Comparison of ENCODE assay signal across 9 cellular contexts in the genomic region with DNA sequence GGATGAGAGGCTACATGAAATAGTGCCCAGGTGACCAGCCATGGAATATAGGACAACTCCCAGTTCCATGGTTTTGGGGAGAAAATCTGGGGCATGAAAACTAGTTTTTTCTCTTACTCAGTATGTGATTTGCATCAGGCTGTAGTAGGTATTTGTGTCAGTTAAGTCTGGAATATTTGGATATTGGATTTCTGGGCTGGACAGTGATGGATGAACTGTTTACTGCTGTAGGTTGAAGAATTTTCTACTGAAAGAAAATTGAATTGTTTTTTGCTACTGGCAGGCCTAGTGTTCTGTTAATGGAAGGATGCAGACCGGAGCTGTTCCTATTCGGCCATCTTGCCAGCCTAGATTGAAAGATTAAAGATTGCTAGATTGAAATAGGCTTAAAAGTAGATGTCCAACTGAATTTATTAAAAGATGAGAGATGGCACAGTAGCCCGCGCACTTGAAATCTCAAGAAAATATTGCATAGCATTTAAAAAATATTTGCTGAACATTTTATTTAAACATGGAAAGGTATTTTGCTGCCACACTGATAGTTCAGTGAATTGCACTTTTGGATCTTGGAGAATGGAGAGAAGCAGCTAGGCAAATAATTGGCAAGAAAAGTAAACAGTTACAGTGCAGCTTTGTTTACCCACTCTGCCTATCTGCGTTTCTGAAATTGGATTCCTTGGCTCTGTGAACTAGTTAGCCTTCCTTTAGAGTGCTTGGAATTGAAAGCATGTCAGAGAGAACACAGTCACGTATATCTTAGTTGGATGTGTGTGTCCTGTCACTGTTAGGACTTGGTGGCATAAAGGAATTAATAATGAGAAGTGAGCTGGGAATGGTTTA. TPM values are rescaled to one million over a fixed set of nuclear protein-coding genes. Genes with fewer than 3 reads are reported as not detected.
DNase-seq lines count a peak whose midpoint lies in the region; TF ChIP-seq lines count a peak whose summit lies in the region.
"Had no signal": no experiment of that assay in that cellular context is flagged by ENCODE, and none has a peak within 500 bp of the region (broad histone marks: within the 10 kb centered on the region; RNA-seq: fewer than 3 reads in every experiment).

No MANE protein-coding gene starts in this region.

- TF ChIP-seq CTCF in glutamatergic neuron (IDR thresholded peaks at IDR 0.05; ENCODE audit: partially characterized antibody, unreplicated experiment): no peak

- in situ Hi-C loops in SK-MEL-5 (cut with HindIII; ENCODE audit: low pct_unique_long_range_greater_than_20kb, low sequenced_read_pairs): no loop called here

- peaks cover 1% of the 10 kb centered on the region for H3K9me3 Mint-ChIP-seq in glutamatergic neuron (ENCODE audit: unreplicated experiment)
- H3K9me3 Mint-ChIP-seq: activated CD4-positive, alpha-beta T cell treated with anti-CD3 and anti-CD28 coated beads, Interleukin-2, amount 10 ng/mL, durations not matched to agents 7 days and 5 days had no signal

- H3K4me3 Mint-ChIP-seq in glutamatergic neuron (ENCODE audit: unreplicated experiment): no peak overlapping the region
- H3K4me3 Mint-ChIP-seq: activated CD4-positive, alpha-beta T cell treated with anti-CD3 and anti-CD28 coated beads, Interleukin-2, amount 10 ng/mL, durations not matched to agents 7 days and 5 days had no signal

- no peak overlapping the region for H3K27ac Mint-ChIP-seq in glutamatergic neuron (ENCODE audit: unreplicated experiment)
- H3K27ac Mint-ChIP-seq: activated CD4-positive, alpha-beta T cell treated with anti-CD3 and anti-CD28 coated beads, Interleukin-2, amount 10 ng/mL, durations not matched to agents 7 days and 5 days had no signal

- H3K36me3 Mint-ChIP-seq in glutamatergic neuron (ENCODE audit: unreplicated experiment): peaks cover 9% of the 10 kb centered on the region

- no peaks in the 10 kb centered on the region for H3K4me1 Mint-ChIP-seq in glutamatergic neuron (ENCODE audit: low read depth, unreplicated experiment)
- H3K4me1 Mint-ChIP-seq: activated CD4-positive, alpha-beta T cell treated with anti-CD3 and anti-CD28 coated beads, Interleukin-2, amount 10 ng/mL, durations not matched to agents 7 days and 5 days had no signal

- H3K27me3 Mint-ChIP-seq in glutamatergic neuron (ENCODE audit: unreplicated experiment): no peaks in the 10 kb centered on the region

- DNase-seq in NCI-H2107 treated with DMSO at 0.1 percent for 48 hours (lab: John Stamatoyannopoulos, UW; ENCODE audit: unreplicated experiment): peak; percentile 79
- no peak for DNase-seq in NCI-H2107 (lab: John Stamatoyannopoulos, UW)
- peak; percentile 20 for DNase-seq in SK-MEL-5 (ENCODE audit: low read depth, low spot score)
- peak; percentile 62 for DNase-seq in iris pigment epithelial cell (ENCODE audit: low read depth)
- peak; percentile 16 for DNase-seq in superior temporal gyrus (ENCODE audit: extremely low spot score)
- DNase-seq in D341Med (ENCODE audit: low spot score): no peak
- no peak for DNase-seq in glutamatergic neuron
- DNase-seq in ureter (ENCODE audit: low spot score): no peak
- DNase-seq: activated CD4-positive, alpha-beta T cell treated with anti-CD3 and anti-CD28 coated beads, Interleukin-2, amount 10 ng/mL, durations not matched to agents 7 days and 5 days had no signal

RNA-seq across cellular contexts. Expression of a gene that starts 54.1 kb away (rescaled TPM):
- total RNA-seq in SK-MEL-5 (2014; rRNA removed; shearing (Covaris generic)): 7.1 and 7.9 TPM in 2 replicates
- 5.0 and 5.7 TPM in 2 replicates for polyA plus RNA-seq in SK-MEL-5 (2015; cell fraction: cytosol; rRNA removed)
- 11.5 and 15.1 TPM in 2 replicates for polyA plus RNA-seq in SK-MEL-5 (2015; cell fraction: nucleus; rRNA removed)
- total RNA-seq in glutamatergic neuron (ENCODE audit: unreplicated experiment) (71.7 TPM), ureter (26.7 TPM)

Comparison
In these comparisons a context has a peak if more than half of its experiments do, and no peak if none do; other contexts are left out.
1. DNase-seq: peak in NCI-H2107 treated with DMSO at 0.1 percent for 48 hours (single experiment), SK-MEL-5 (single experiment), iris pigment epithelial cell (single experiment) and superior temporal gyrus (single experiment); none in NCI-H2107 (single experiment), D341Med (single experiment), glutamatergic neuron (single experiment) and ureter (single experiment).